ENCODE assay signal across 7 cellular contexts in genomic region chr14:106807493-106807892, GRCh38.
"Had no signal": no experiment of that assay in that cellular context is flagged by ENCODE, and none has a peak within 500 bp of the region (broad histone marks: within the 10 kb centered on the region; RNA-seq: fewer than 3 reads in every experiment).

No MANE protein-coding gene starts in this region.

- H3K27ac ChIP-seq: HL-60 had no signal

- DNase-seq: IMR-90, KBM-7, KG1 had no signal

- H3K4me3 Mint-ChIP-seq: IgD-negative memory B cell had no signal

- H3K27ac Mint-ChIP-seq: IgD-negative memory B cell had no signal

- H3K9me3 Mint-ChIP-seq: IgD-negative memory B cell had no signal

- H3K4me3 ChIP-seq: K562 had no signal

- ATAC-seq: HepG2, K562 had no signal
